10 cellular contexts compared by ENCODE assay signal in the genomic region with DNA sequence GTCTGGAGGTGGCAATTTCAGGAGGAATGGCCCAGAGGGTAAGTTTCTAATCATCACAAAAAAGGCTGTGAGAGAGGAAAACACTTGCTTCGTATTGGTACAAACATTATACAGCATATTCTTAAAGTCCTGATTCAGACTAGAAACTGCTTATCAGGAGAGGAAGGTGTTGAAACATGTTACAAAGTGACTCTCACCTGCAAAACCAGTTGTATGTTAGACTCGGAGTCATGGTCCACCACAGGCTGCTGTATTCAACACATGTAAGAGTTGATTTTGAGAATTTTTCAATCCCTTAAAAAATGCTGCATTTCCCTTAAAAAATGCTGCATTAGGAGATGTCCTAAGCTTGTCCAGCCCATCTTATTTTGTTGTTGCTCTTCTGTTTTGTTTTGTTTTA.
A peak's percentile ranks its signal among the peaks of the same experiment; 100 is the strongest.
DNase-seq lines count a peak whose midpoint lies in the region; ATAC-seq, FAIRE-seq and TF ChIP-seq lines count a peak whose summit lies in the region.
"Had no signal": no experiment of that assay in that cellular context is flagged by ENCODE, and none has a peak within 500 bp of the region (broad histone marks: within the 10 kb centered on the region; RNA-seq: fewer than 3 reads in every experiment).

No MANE protein-coding gene starts in this region.

- H3K9me2 ChIP-seq in GM23338 (ENCODE audit: insufficient read depth), result no peaks in the 10 kb centered on the region

- peaks cover 66% of the 10 kb centered on the region for H3K4me1 ChIP-seq in ACC112 (ENCODE audit: control insufficient read depth, insufficient read depth, low read length, unreplicated experiment)
- H3K4me1 ChIP-seq in GM23338 (ENCODE audit: insufficient read depth), result peaks cover 16% of the 10 kb centered on the region
- H3K4me1 ChIP-seq: prostate gland had no signal

- H3K27me3 ChIP-seq in ACC112 (ENCODE audit: insufficient read depth, low read length) (no peaks in the 10 kb centered on the region), GM23338 (ENCODE audit: insufficient read depth) (no peaks in the 10 kb centered on the region)

- H3K27ac ChIP-seq in ACC112 (ENCODE audit: low read depth, low read length) (peak overlapping the region; percentile 99), GM23338 (ENCODE audit: low read depth) (0 out of 2 replicates have a peak overlapping the region, but pooled peaks have one; percentile 14)
- H3K27ac ChIP-seq: prostate gland had no signal

- intact Hi-C loops in natural killer cell (cut with micrococcal nuclease), result no loop called here

- no peak for TF ChIP-seq POLR2A in GM12891 (IDR thresholded peaks at IDR 0.05; ENCODE audit: low read depth, low read length)

- H3K79me2 ChIP-seq in ACC112 (ENCODE audit: control insufficient read depth, insufficient read depth, low read length, unreplicated experiment), result no peaks in the 10 kb centered on the region
- no peaks in the 10 kb centered on the region for H3K79me2 ChIP-seq in GM23338 (replicated peaks; ENCODE audit: insufficient read depth)

- H3K4me2 ChIP-seq in GM23338, result no peak overlapping the region

- DNase-seq in GM23338 (ENCODE audit: low spot score) (no peak), natural killer cell (no peak), GM12891 (ENCODE audit: insufficient read length, low spot score) (no peak)
- DNase-seq in central memory CD8-positive, alpha-beta T cell (ENCODE audit: low spot score in 2 of 2), result no peak
- DNase-seq in effector CD4-positive, alpha-beta T cell, result no peak
- DNase-seq: dermis blood vessel endothelial cell had no signal

- H3K9me3 Mint-ChIP-seq in GM23338, result no peaks in the 10 kb centered on the region
- no peaks in the 10 kb centered on the region for H3K9me3 Mint-ChIP-seq in central memory CD8-positive, alpha-beta T cell
- H3K9me3 Mint-ChIP-seq in natural killer cell, result no peaks in the 10 kb centered on the region

- H3K36me3 ChIP-seq in ACC112 (ENCODE audit: insufficient read depth, low read length) (no peaks in the 10 kb centered on the region), GM23338 (ENCODE audit: insufficient read depth) (no peaks in the 10 kb centered on the region)
- H3K36me3 ChIP-seq: prostate gland had no signal

- FAIRE-seq in GM12891 (lab: Jason Lieb, UNC), result no peak

- ATAC-seq in GM23338 (no peak), natural killer cell (no peak), HG03439 (IDR thresholded peaks at IDR 0.05; ENCODE audit: unreplicated experiment) (no peak), HG02870 (IDR thresholded peaks at IDR 0.05; ENCODE audit: unreplicated experiment) (no peak)
- no peak for ATAC-seq in central memory CD8-positive, alpha-beta T cell (replicated peaks; ENCODE audit: extremely low read depth, poor library complexity, severe bottlenecking)

- H3K4me3 Mint-ChIP-seq in GM23338, result no peak overlapping the region
- peak overlapping the region; percentile 71 for H3K4me3 Mint-ChIP-seq in central memory CD8-positive, alpha-beta T cell
- peak overlapping the region; percentile 83 for H3K4me3 Mint-ChIP-seq in natural killer cell

- H3F3A ChIP-seq in GM23338 (replicated peaks; ENCODE audit: low read depth), result no peaks in the 10 kb centered on the region

- H3K36me3 Mint-ChIP-seq in GM23338 (ENCODE audit: low read depth) (peaks cover 2% of the 10 kb centered on the region; the same call in 1 of the 3 replicates), natural killer cell (no peaks in the 10 kb centered on the region)
- H3K36me3 Mint-ChIP-seq in central memory CD8-positive, alpha-beta T cell (ENCODE audit: insufficient read depth), result peaks cover 57% of the 10 kb centered on the region

- peaks cover 24% of the 10 kb centered on the region for H3K4me1 Mint-ChIP-seq in GM23338
- H3K4me1 Mint-ChIP-seq in central memory CD8-positive, alpha-beta T cell, result peaks cover 95% of the 10 kb centered on the region
- peaks cover 98% of the 10 kb centered on the region in 2 donors for H3K4me1 Mint-ChIP-seq in natural killer cell

- no peak for TF ChIP-seq CTCF in GM23338 (conservative IDR thresholded peaks at IDR 0.05; ENCODE audit: low read depth in 2 of 2)
- no peak for TF ChIP-seq CTCF in natural killer cell (IDR thresholded peaks at IDR 0.05)

- H2AFZ ChIP-seq in ACC112 (ENCODE audit: low read length, unreplicated experiment) (peak overlapping the region; percentile 15), GM23338 (no peak overlapping the region)

- peak overlapping the region; percentile 41; the same call in 1 of the 2 replicates for H3K4me3 ChIP-seq in ACC112 (ENCODE audit: low read depth, low read length)
- no peak overlapping the region for H3K4me3 ChIP-seq in GM23338
- H3K4me3 ChIP-seq: prostate gland had no signal

- H3K27ac Mint-ChIP-seq in GM23338 (no peak overlapping the region), natural killer cell (peak overlapping the region; percentile 94 to 98)
- peak overlapping the region; percentile 94 for H3K27ac Mint-ChIP-seq in central memory CD8-positive, alpha-beta T cell (ENCODE audit: low read depth)

- peaks cover 3% of the 10 kb centered on the region; the same call in 1 of the 2 replicates for H4K20me1 ChIP-seq in GM23338 (replicated peaks; ENCODE audit: insufficient read depth)

- H3K27me3 Mint-ChIP-seq in GM23338 (ENCODE audit: insufficient read depth, low read depth, poor library complexity) (no peaks in the 10 kb centered on the region), natural killer cell (ENCODE audit: low read depth in 2 of 2) (no peaks in the 10 kb centered on the region)
- H3K27me3 Mint-ChIP-seq in central memory CD8-positive, alpha-beta T cell, result no peaks in the 10 kb centered on the region

TF ChIP-seq in GM23338, 12 proteins besides CTCF, POLR2A, EP300 and RAD21:
- no peak for TF ChIP-seq CREB1 (CRISPR knock-in tag; IDR thresholded peaks at IDR 0.05; ENCODE audit: low read depth)
- TF ChIP-seq ZNF114 (CRISPR knock-in tag; IDR thresholded peaks at IDR 0.05), result no peak
- no peak for TF ChIP-seq ZNF331 (CRISPR knock-in tag; IDR thresholded peaks at IDR 0.05; ENCODE audit: low read depth)
- TF ChIP-seq JUNB (IDR thresholded peaks at IDR 0.05; ENCODE audit: unreplicated experiment), result no peak
- no peak for TF ChIP-seq STAT1 (IDR thresholded peaks at IDR 0.05; ENCODE audit: unreplicated experiment)

TF ChIP-seq in GM12891, 5 proteins besides CTCF, POLR2A, EP300 and RAD21:
- TF ChIP-seq POLR2AphosphoS5 (IDR thresholded peaks at IDR 0.05; ENCODE audit: low read depth, low read length) (no peak), TAF1 (IDR thresholded peaks at IDR 0.05; ENCODE audit: low read depth, low read length) (no peak), SPI1 (IDR thresholded peaks at IDR 0.05; ENCODE audit: low read depth, low read length) (no peak), PAX5 (IDR thresholded peaks at IDR 0.05; ENCODE audit: insufficient read depth, low read length, severe bottlenecking) (no peak), POU2F2 (IDR thresholded peaks at IDR 0.05; ENCODE audit: low read depth, low read length) (no peak)
